ENCODE assay signal across 11 cellular contexts in genomic region chr11:9739108-9739507, GRCh38.
DNase-seq lines count a peak whose midpoint lies in the region; ATAC-seq and TF ChIP-seq lines count a peak whose summit lies in the region.
"Had no signal": no experiment of that assay in that cellular context is flagged by ENCODE, and none has a peak within 500 bp of the region (broad histone marks: within the 10 kb centered on the region; RNA-seq: fewer than 3 reads in every experiment).

No MANE protein-coding gene starts in this region.

- H3K4me1 Mint-ChIP-seq in GM23338: peaks cover 6% of the 10 kb centered on the region; the same call in 2 of the 3 replicates

- ATAC-seq in GM23338 (no peak), sciatic nerve (peak; percentile 62), GM18868 (IDR thresholded peaks at IDR 0.05; ENCODE audit: unreplicated experiment) (no peak), HG02678 (IDR thresholded peaks at IDR 0.05; ENCODE audit: unreplicated experiment) (no peak)

- H3K4me2 ChIP-seq in GM23338: no peak overlapping the region
- H3K4me2 ChIP-seq: KMS-11 had no signal

- H2AFZ ChIP-seq in GM23338: no peak overlapping the region

- intact Hi-C loops in sciatic nerve (cut with DNase I) (no loop called here), esophagus muscularis mucosa (cut with DNase I) (no loop called here)

- H3K4me1 ChIP-seq in GM23338 (ENCODE audit: insufficient read depth): no peaks in the 10 kb centered on the region
- no peaks in the 10 kb centered on the region for H3K4me1 ChIP-seq in esophagus muscularis mucosa

- no peak for TF ChIP-seq CTCF in GM23338 (conservative IDR thresholded peaks at IDR 0.05; ENCODE audit: low read depth in 2 of 2)
- no peak for TF ChIP-seq CTCF in esophagus muscularis mucosa (IDR thresholded peaks at IDR 0.05)

- H3K4me3 ChIP-seq in GM23338: no peak overlapping the region
- no peak overlapping the region for H3K4me3 ChIP-seq in esophagus muscularis mucosa

- no peaks in the 10 kb centered on the region for H3K9me3 ChIP-seq in esophagus muscularis mucosa

- 93% methylated on average over 1 of the region's 1 CpG for WGBS in esophagus muscularis mucosa

- no peak for TF ChIP-seq POLR2A in esophagus muscularis mucosa (IDR thresholded peaks at IDR 0.05; ENCODE audit: low read depth)

- H3K27ac Mint-ChIP-seq in GM23338: 0 out of 2 replicates have a peak overlapping the region, but pooled peaks have one; percentile 3

- peaks cover 7% of the 10 kb centered on the region; the same call in 2 of the 3 replicates for H3K9me3 Mint-ChIP-seq in GM23338

- no peaks in the 10 kb centered on the region for H3K79me2 ChIP-seq in GM23338 (replicated peaks; ENCODE audit: insufficient read depth)

- H4K20me1 ChIP-seq in GM23338 (replicated peaks; ENCODE audit: insufficient read depth): no peaks in the 10 kb centered on the region

- H3K27ac ChIP-seq in GM23338 (ENCODE audit: low read depth) (peak overlapping the region; percentile 5; the same call in 1 of the 2 replicates), esophagus muscularis mucosa (replicated peaks in 1 of 4) (peak overlapping the region in 1 of 4 donors; percentile 29)
- H3K27ac ChIP-seq: KMS-11 had no signal

- H3K27me3 ChIP-seq in GM23338 (ENCODE audit: insufficient read depth) (no peaks in the 10 kb centered on the region), esophagus muscularis mucosa (no peaks in the 10 kb centered on the region)

- in situ Hi-C loops in SK-MEL-5 (cut with HindIII; ENCODE audit: low pct_unique_long_range_greater_than_20kb, low sequenced_read_pairs): no loop called here

- 0 out of 2 replicates have a peak, but pooled peaks cover 4% of the 10 kb centered on the region for H3F3A ChIP-seq in GM23338 (replicated peaks; ENCODE audit: low read depth)

- H3K36me3 ChIP-seq in GM23338 (ENCODE audit: insufficient read depth): peaks cover 22% of the 10 kb centered on the region
- H3K36me3 ChIP-seq in esophagus muscularis mucosa: peaks cover 36 to 88% (median 61%) of the 10 kb centered on the region in 4 donors

- no peak for TF ChIP-seq EP300 in esophagus muscularis mucosa (IDR thresholded peaks at IDR 0.05)

- DNase-seq in SIG-M5 treated with dmso at 0.1 percent for 504 hours (lab: John Stamatoyannopoulos, UW; ENCODE audit: unreplicated experiment) (peak; percentile 33), SIG-M5 (lab: John Stamatoyannopoulos, UW) (no peak), GM23338 (ENCODE audit: low spot score) (no peak), SK-MEL-5 (ENCODE audit: low read depth, low spot score) (peak; percentile 63), sciatic nerve (ENCODE audit: low spot score) (no peak), esophagus muscularis mucosa (ENCODE audit: extremely low spot score) (no peak)
- DNase-seq: 8988T; activated effector memory CD4-positive, alpha-beta T cell treated with anti-CD3 and anti-CD28 coated beads, Interleukin-2, amount 50 U/mL, for 16 hours had no signal

- peaks cover 75% of the 10 kb centered on the region for H3K36me3 Mint-ChIP-seq in GM23338 (ENCODE audit: low read depth)

- no peak overlapping the region for H3K4me3 Mint-ChIP-seq in GM23338

- H3K9me2 ChIP-seq in GM23338 (ENCODE audit: insufficient read depth): no peaks in the 10 kb centered on the region

- peaks cover 2% of the 10 kb centered on the region for H3K27me3 Mint-ChIP-seq in GM23338 (ENCODE audit: insufficient read depth, low read depth, poor library complexity)

TF ChIP-seq in GM23338, 12 proteins besides CTCF, POLR2A, EP300 and RAD21:
- no peak for TF ChIP-seq POLR2AphosphoS5 (IDR thresholded peaks at IDR 0.05; ENCODE audit: low read depth)
- TF ChIP-seq CREB1 (CRISPR knock-in tag; IDR thresholded peaks at IDR 0.05; ENCODE audit: low read depth): no peak
- TF ChIP-seq REST (IDR thresholded peaks at IDR 0.05; ENCODE audit: unreplicated experiment): no peak
- TF ChIP-seq JUNB (IDR thresholded peaks at IDR 0.05; ENCODE audit: unreplicated experiment): no peak
- no peak for TF ChIP-seq STAT1 (IDR thresholded peaks at IDR 0.05; ENCODE audit: unreplicated experiment)
- TF ChIP-seq ETS1 (IDR thresholded peaks at IDR 0.05): no peak
- TF ChIP-seq EZH2 (IDR thresholded peaks at IDR 0.05; ENCODE audit: low read depth, unreplicated experiment): no peak
- no peak for TF ChIP-seq ZNF331 (CRISPR knock-in tag; IDR thresholded peaks at IDR 0.05; ENCODE audit: low read depth)
- no peak for TF ChIP-seq ZNF114 (CRISPR knock-in tag; IDR thresholded peaks at IDR 0.05)
- no peak for TF ChIP-seq NANOG (IDR thresholded peaks at IDR 0.05; ENCODE audit: borderline replicate concordance)

Comparison
In these comparisons a context has a peak if more than half of its experiments do, and no peak if none do; other contexts are left out.
1. DNase-seq: peak in SIG-M5 treated with dmso at 0.1 percent for 504 hours (single experiment) and SK-MEL-5 (single experiment); none in SIG-M5 (single experiment), GM23338 (single experiment), sciatic nerve (single experiment) and esophagus muscularis mucosa (single experiment).